ENCODE assay signal across 1 cellular context in genomic region chr7:150096213-150096994, GRCh38.
TF ChIP-seq lines count a peak whose summit lies in the region.

No MANE protein-coding gene starts in this region.

TF ChIP-seq in HEK293, 187 proteins besides CTCF, POLR2A, EP300 and RAD21 (continued from another document):
- peak; percentile 27; the same call in 1 of the 2 replicates for TF ChIP-seq PRDM4 (tag by site-specific recombination; IDR thresholded peaks at IDR 0.05)
- TF ChIP-seq WT1 (tag by site-specific recombination; IDR thresholded peaks at IDR 0.05), result peak; percentile 76
